In genomic region chr15:59051867-59052861, GRCh38 we compare ENCODE assay signal across 20 cellular contexts. TPM values are rescaled to one million over a fixed set of nuclear protein-coding genes. Genes with fewer than 3 reads are reported as not detected.
DNase-seq lines count a peak whose midpoint lies in the region; ATAC-seq, FAIRE-seq and TF ChIP-seq lines count a peak whose summit lies in the region.
"Had no signal": no experiment of that assay in that cellular context is flagged by ENCODE, and none has a peak within 500 bp of the region (broad histone marks: within the 10 kb centered on the region; RNA-seq: fewer than 3 reads in every experiment).

No MANE protein-coding gene starts in this region.

- peak overlapping the region; percentile 89 for H3K27ac Mint-ChIP-seq in activated CD4-positive, alpha-beta memory T cell treated with anti-CD3 and anti-CD28 coated beads, Interleukin-2, amount 10 ng/mL, durations not matched to agents 7 days and 5 days
- H3K27ac Mint-ChIP-seq in activated CD4-positive, alpha-beta memory T cell treated with anti-CD3 and anti-CD28 coated beads for 36 hours, result no peak overlapping the region
- H3K27ac Mint-ChIP-seq in neural crest cell (ENCODE audit: unreplicated experiment), result peak overlapping the region; percentile 62
- H3K27ac Mint-ChIP-seq: endodermal cell had no signal

- no peaks in the 10 kb centered on the region for H3K27me3 ChIP-seq in Loucy (ENCODE audit: insufficient read depth, low read length, poor library complexity, severe bottlenecking)
- no peaks in the 10 kb centered on the region for H3K27me3 ChIP-seq in left lung
- H3K27me3 ChIP-seq: upper lobe of right lung had no signal

- intact Hi-C loops in activated CD4-positive, alpha-beta memory T cell treated with anti-CD3 and anti-CD28 coated beads for 36 hours (cut with micrococcal nuclease), result no loop called here
- intact Hi-C loops in left lung (cut with DNase I), result no loop called here

- no peaks in the 10 kb centered on the region; the same call in 1 of the 2 replicates for H3F3A ChIP-seq in Loucy (ENCODE audit: low read depth)

- H3K9me3 Mint-ChIP-seq in activated CD4-positive, alpha-beta memory T cell treated with anti-CD3 and anti-CD28 coated beads, Interleukin-2, amount 10 ng/mL, durations not matched to agents 7 days and 5 days, result no peaks in the 10 kb centered on the region
- no peaks in the 10 kb centered on the region for H3K9me3 Mint-ChIP-seq in activated CD4-positive, alpha-beta memory T cell treated with anti-CD3 and anti-CD28 coated beads for 36 hours
- H3K9me3 Mint-ChIP-seq in neural crest cell, result no peaks in the 10 kb centered on the region
- H3K9me3 Mint-ChIP-seq: endodermal cell had no signal

- peak; percentile 66 for FAIRE-seq in colon (lab: Jason Lieb, UNC)

- no peaks in the 10 kb centered on the region for H3K9me2 ChIP-seq in Loucy (replicated peaks; ENCODE audit: low read depth, low read length)

- peaks cover 51% of the 10 kb centered on the region for H3K36me3 Mint-ChIP-seq in activated CD4-positive, alpha-beta memory T cell treated with anti-CD3 and anti-CD28 coated beads, Interleukin-2, amount 10 ng/mL, durations not matched to agents 7 days and 5 days (ENCODE audit: low read depth)
- peaks cover 12% of the 10 kb centered on the region for H3K36me3 Mint-ChIP-seq in activated CD4-positive, alpha-beta memory T cell treated with anti-CD3 and anti-CD28 coated beads for 36 hours
- H3K36me3 Mint-ChIP-seq in neural crest cell (ENCODE audit: low read depth), result peaks cover 12% of the 10 kb centered on the region

- H2AFZ ChIP-seq in Loucy (ENCODE audit: low read length), result no peak overlapping the region

- H3K4me3 ChIP-seq in Loucy (ENCODE audit: low read length, poor library complexity, severe bottlenecking), result no peak overlapping the region
- no peak overlapping the region for H3K4me3 ChIP-seq in left lung
- H3K4me3 ChIP-seq: upper lobe of right lung had no signal

- peaks cover 31% of the 10 kb centered on the region; the same call in 1 of the 2 replicates for H3K79me2 ChIP-seq in Loucy (ENCODE audit: insufficient read depth, low read length)

- POLR2A ChIA-PET in activated CD4-positive, alpha-beta memory T cell treated with anti-CD3 and anti-CD28 coated beads, Interleukin-2, amount 10 ng/mL, durations not matched to agents 7 days and 5 days (lab: Charles Lee), result interaction anchor here (0.6 to 1.7 kb wide), 9 partner anchors 12 to 72 kb away, joined by 3 to 11 read pairs (median 3); partner anchors contain the start of genes CCNB2 and RNF111
- POLR2A ChIA-PET in activated CD4-positive, alpha-beta memory T cell treated with anti-CD3 and anti-CD28 coated beads for 36 hours (lab: Charles Lee), result interaction anchor here (0.6 kb wide), 1 partner anchor 12 kb away, joined by 3 read pairs; no protein-coding TSS in a partner anchor

- no peaks in the 10 kb centered on the region for H3K27me3 Mint-ChIP-seq in activated CD4-positive, alpha-beta memory T cell treated with anti-CD3 and anti-CD28 coated beads, Interleukin-2, amount 10 ng/mL, durations not matched to agents 7 days and 5 days
- no peaks in the 10 kb centered on the region for H3K27me3 Mint-ChIP-seq in activated CD4-positive, alpha-beta memory T cell treated with anti-CD3 and anti-CD28 coated beads for 36 hours
- H3K27me3 Mint-ChIP-seq in neural crest cell (ENCODE audit: low read depth), result no peaks in the 10 kb centered on the region

- no peak for DNase-seq in activated CD4-positive, alpha-beta memory T cell treated with anti-CD3 and anti-CD28 coated beads, Interleukin-2, amount 10 ng/mL, durations not matched to agents 7 days and 5 days
- DNase-seq in activated CD4-positive, alpha-beta memory T cell treated with anti-CD3 and anti-CD28 coated beads for 36 hours, result no peak
- DNase-seq in neural crest cell (ENCODE audit: low read depth, low spot score) (no peak), left lung (no peak), DMS53 (lab: John Stamatoyannopoulos, UW) (no peak)
- DNase-seq in activated CD8-positive, alpha-beta memory T cell treated with anti-CD3 and anti-CD28 coated beads for 24 hours, result no peak
- DNase-seq: activated CD4-positive, alpha-beta T cell treated with anti-CD3 and anti-CD28 coated beads for 48 hours; cerebellar nuclear complex; endodermal cell; hippocampal formation; kidney glomerular epithelial cell; NCI-H1048; NCI-H2107; NCI-H524; right cardiac atrium; SIG-M5; T-helper 9 cell; upper lobe of right lung had no signal

- H3K4me2 ChIP-seq in Loucy (ENCODE audit: low read depth, low read length, poor library complexity, severe bottlenecking), result peak overlapping the region; percentile 18

- CTCF ChIA-PET in activated CD4-positive, alpha-beta memory T cell treated with anti-CD3 and anti-CD28 coated beads, Interleukin-2, amount 10 ng/mL, durations not matched to agents 7 days and 5 days (lab: Charles Lee), result interaction anchor here (0.7 to 3.2 kb wide), 4 partner anchors 11 to 125 kb away, joined by 3 to 9 read pairs (median 4); no protein-coding TSS in a partner anchor
- CTCF ChIA-PET in activated CD4-positive, alpha-beta memory T cell treated with anti-CD3 and anti-CD28 coated beads for 36 hours (lab: Charles Lee), result interaction anchor here (0.7 to 1.6 kb wide), 4 partner anchors 10 to 441 kb away, joined by 3 to 6 read pairs (median 4); no protein-coding TSS in a partner anchor

- peaks cover 8% of the 10 kb centered on the region for H4K20me1 ChIP-seq in Loucy (ENCODE audit: insufficient read depth, low read length, poor library complexity, severe bottlenecking)

- H3K9ac ChIP-seq in Loucy (ENCODE audit: low read depth, low read length, poor library complexity, severe bottlenecking), result no peak overlapping the region

- TF ChIP-seq CTCF in Loucy (conservative IDR thresholded peaks at IDR 0.05; ENCODE audit: low read length), result no peak
- no peak for TF ChIP-seq CTCF in neural crest cell (conservative IDR thresholded peaks at IDR 0.05)
- TF ChIP-seq CTCF in left lung (IDR thresholded peaks at IDR 0.05), result no peak

- peaks cover 65% of the 10 kb centered on the region for H3K36me3 ChIP-seq in Loucy (ENCODE audit: insufficient read depth, low read length)
- H3K36me3 ChIP-seq in left lung, result peaks cover 0 to 46% of the 10 kb centered on the region in 2 donors

- peaks cover 32% of the 10 kb centered on the region for H3K4me1 Mint-ChIP-seq in activated CD4-positive, alpha-beta memory T cell treated with anti-CD3 and anti-CD28 coated beads, Interleukin-2, amount 10 ng/mL, durations not matched to agents 7 days and 5 days
- H3K4me1 Mint-ChIP-seq in activated CD4-positive, alpha-beta memory T cell treated with anti-CD3 and anti-CD28 coated beads for 36 hours (ENCODE audit: low read depth), result peaks cover 24% of the 10 kb centered on the region
- no peaks in the 10 kb centered on the region for H3K4me1 Mint-ChIP-seq in neural crest cell
- H3K4me1 Mint-ChIP-seq: endodermal cell had no signal

- peak overlapping the region; percentile 52 for H3K4me3 Mint-ChIP-seq in activated CD4-positive, alpha-beta memory T cell treated with anti-CD3 and anti-CD28 coated beads, Interleukin-2, amount 10 ng/mL, durations not matched to agents 7 days and 5 days
- no peak overlapping the region for H3K4me3 Mint-ChIP-seq in activated CD4-positive, alpha-beta memory T cell treated with anti-CD3 and anti-CD28 coated beads for 36 hours
- H3K4me3 Mint-ChIP-seq in neural crest cell, result no peak overlapping the region
- H3K4me3 Mint-ChIP-seq: endodermal cell had no signal

- no peak for ATAC-seq in left lung
- ATAC-seq: right cardiac atrium, upper lobe of right lung had no signal

- H3K9me3 ChIP-seq in Loucy (ENCODE audit: insufficient read depth, low read depth, low read length) (no peaks in the 10 kb centered on the region), left lung (no peaks in the 10 kb centered on the region)
- H3K9me3 ChIP-seq: upper lobe of right lung had no signal

- H3K27ac ChIP-seq in left lung, result peak overlapping the region in 1 of 2 donors; percentile 31
- H3K27ac ChIP-seq: upper lobe of right lung had no signal

- H3K4me1 ChIP-seq in Loucy (ENCODE audit: insufficient read depth, low read length, poor library complexity, severe bottlenecking), result peaks cover 4% of the 10 kb centered on the region
- H3K4me1 ChIP-seq in left lung, result peaks cover 0 to 9% of the 10 kb centered on the region in 2 donors
- H3K4me1 ChIP-seq: upper lobe of right lung had no signal

RNA-seq across cellular contexts. Expression of gene CCNB2, which starts 52.8 kb away (rescaled TPM):
- total RNA-seq in activated CD4-positive, alpha-beta memory T cell treated with anti-CD3 and anti-CD28 coated beads, Interleukin-2, amount 10 ng/mL, durations not matched to agents 7 days and 5 days, result 10 to 100 TPM; 92.5 to 96.3 TPM
- total RNA-seq in activated CD4-positive, alpha-beta memory T cell treated with anti-CD3 and anti-CD28 coated beads for 36 hours, result 10 to 100 TPM; 74.7 to 76.0 TPM
- total RNA-seq in neural crest cell (95.3 and 99.2 TPM in 2 replicates), left lung (10 to 100 TPM in 1 of 2 donors, 1 to 10 TPM in 1; 3.3 to 11.0 TPM)
